In the genomic region with DNA sequence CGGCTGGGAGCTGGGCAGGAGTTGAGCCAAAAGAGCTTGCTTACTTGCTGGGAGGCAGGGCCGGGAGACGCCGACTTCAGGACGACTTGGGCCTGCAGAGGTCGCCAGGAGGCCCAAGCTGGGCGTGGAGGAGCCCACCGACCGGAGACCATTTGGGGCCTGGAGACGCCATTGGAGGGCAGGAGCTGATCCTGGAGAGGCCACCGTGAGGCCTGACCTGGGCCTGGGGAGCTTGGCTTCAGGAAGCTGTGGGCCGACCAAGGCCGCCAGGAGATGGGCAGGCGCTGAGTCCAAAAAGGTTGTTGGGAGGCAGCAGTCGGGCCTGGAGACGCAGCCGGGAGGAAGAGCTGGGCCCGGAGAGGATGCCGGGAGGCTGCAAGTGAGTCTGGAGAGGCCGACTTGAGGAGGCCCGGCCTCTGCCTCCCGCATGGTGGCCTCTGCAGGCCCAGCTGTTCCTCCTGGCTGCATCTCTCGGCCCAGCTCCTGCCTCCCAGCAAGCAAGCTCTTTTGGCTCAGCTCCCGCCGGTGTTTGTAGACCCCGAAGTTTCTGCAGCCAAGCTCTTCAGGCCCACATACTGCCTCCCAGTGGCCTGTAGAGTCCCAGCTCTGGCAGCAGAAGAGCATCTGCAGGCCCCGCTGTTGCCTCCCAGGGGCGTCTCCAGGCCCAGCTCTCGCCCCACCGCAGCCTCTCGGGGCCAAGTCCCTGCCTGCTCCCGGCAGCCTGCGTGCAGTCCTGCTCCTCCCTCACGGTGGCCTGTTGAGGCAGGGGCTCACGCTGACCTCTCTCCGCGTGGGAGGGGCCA, we compare ENCODE assay signal across 7 cellular contexts.
A peak's percentile ranks its signal among the peaks of the same experiment; 100 is the strongest.
DNase-seq lines count a peak whose midpoint lies in the region; ATAC-seq, FAIRE-seq and TF ChIP-seq lines count a peak whose summit lies in the region.
"Not testable (repeated sequence)": the region's sequence is repeated elsewhere in the genome, so short reads cannot be mapped to it uniquely, and the experiment has no call there.

No MANE protein-coding gene starts in this region.

- H3K27ac Mint-ChIP-seq in activated CD8-positive, alpha-beta T cell treated with anti-CD3 and anti-CD28 coated beads, Interleukin-2, amount 10 ng/mL, durations not matched to agents 7 days and 5 days: not testable (repeated sequence)

- H3K27ac ChIP-seq in DOHH2 (ENCODE audit: low read depth, low read length); Panc1 (ENCODE audit: low read length); H1 (ENCODE audit: low read depth, low read length); mesendoderm (ENCODE audit: low read depth, low read length); neuronal stem cell (replicated peaks; ENCODE audit: low read length): not testable (repeated sequence)

- TF ChIP-seq EP300 in H1 (IDR thresholded peaks at IDR 0.05; ENCODE audit: borderline replicate concordance in 1 of 2, low read depth in 2 of 2, low read length in 2 of 2): not testable (repeated sequence)

- not testable (repeated sequence) for H2BK120ac ChIP-seq in H1 (replicated peaks; ENCODE audit: low read depth, low read length); mesendoderm (ENCODE audit: low read depth, low read length); neuronal stem cell (ENCODE audit: low read depth, low read length)

- not testable (repeated sequence) for H2BK20ac ChIP-seq in H1 (ENCODE audit: low read length)

- H4K5ac ChIP-seq in H1 (ENCODE audit: insufficient read length, low read depth, low read length); mesendoderm (ENCODE audit: low read length): not testable (repeated sequence)

- H3K36me3 Mint-ChIP-seq in activated CD8-positive, alpha-beta T cell treated with anti-CD3 and anti-CD28 coated beads, Interleukin-2, amount 10 ng/mL, durations not matched to agents 7 days and 5 days (ENCODE audit: low read depth): not testable (repeated sequence)

- H3K4me2 ChIP-seq in DOHH2 (ENCODE audit: low read length); H1 (ENCODE audit: insufficient read depth in 1 of 2, low read depth in 2 of 2, low read length in 2 of 2); mesendoderm (ENCODE audit: low read length): not testable (repeated sequence)
- H3K4me2 ChIP-seq in neuronal stem cell (ENCODE audit: insufficient read depth, low read length, poor library complexity, severe bottlenecking): peak overlapping the region; percentile 2

- CTCF ChIA-PET in Panc1 (lab: Charles Lee): not testable (repeated sequence)
- CTCF ChIA-PET in activated CD8-positive, alpha-beta T cell treated with anti-CD3 and anti-CD28 coated beads, Interleukin-2, amount 10 ng/mL, durations not matched to agents 7 days and 5 days (lab: Charles Lee): interaction anchor here (1.0 kb wide), 1 partner anchor 102 kb away, joined by 3 read pairs; no protein-coding TSS in a partner anchor
- CTCF ChIA-PET in H1 (lab: Charles Lee; ENCODE audit: partially characterized antibody): interaction anchor here (0.7 to 1.2 kb wide), 5 partner anchors 91 to 440 kb away, joined by 3 read pairs; no protein-coding TSS in a partner anchor

- TF ChIP-seq POLR2A in H1 (IDR thresholded peaks at IDR 0.05; ENCODE audit: control extremely low read depth in 1 of 2, low read depth in 2 of 2, low read length in 2 of 2): not testable (repeated sequence)

- H3K4me1 Mint-ChIP-seq in activated CD8-positive, alpha-beta T cell treated with anti-CD3 and anti-CD28 coated beads, Interleukin-2, amount 10 ng/mL, durations not matched to agents 7 days and 5 days (ENCODE audit: low read depth): not testable (repeated sequence)

- not testable (repeated sequence) for H3K9ac ChIP-seq in H1 (replicated peaks in 1 of 4; ENCODE audit: extremely low read depth in 1 of 4, low read depth in 3 of 4, low read length in 3 of 4); mesendoderm (ENCODE audit: low read length); neuronal stem cell (ENCODE audit: low read depth, low read length, poor library complexity)

- H3K36me3 ChIP-seq in DOHH2 (ENCODE audit: control insufficient read depth, low read length); Panc1 (ENCODE audit: control insufficient read depth, insufficient read depth, low read length); H1 (ENCODE audit: control insufficient read depth in 2 of 4, insufficient read depth in 4 of 4, low read length in 3 of 4); mesendoderm (ENCODE audit: control insufficient read depth, insufficient read depth, low read length); neuronal stem cell (replicated peaks in 1 of 2; ENCODE audit: control insufficient read depth in 2 of 2, insufficient read depth in 2 of 2, low read length in 2 of 2): not testable (repeated sequence)

- DNase-seq in Panc1 (ENCODE audit: low read depth, low spot score); neuronal stem cell (ENCODE audit: low spot score): not testable (repeated sequence)
- DNase-seq in activated CD8-positive, alpha-beta T cell treated with anti-CD3 and anti-CD28 coated beads, Interleukin-2, amount 10 ng/mL, durations not matched to agents 7 days and 5 days: peak; percentile 21
- peak in 1 of 2 experiments; percentile 70 for DNase-seq in H1 (ENCODE audit: low read depth in 1 of 2, low spot score in 2 of 2)
- peak; percentile 56 for DNase-seq in mesendoderm
- peak; percentile 8 for DNase-seq in stimulated activated naive CD8-positive, alpha-beta T cell treated with anti-CD3 and anti-CD28 coated beads, Interleukin-15, Interleukin-2, amounts not matched to agents 100 U/mL and 50 U/mL, for 24 hours

- not testable (repeated sequence) for H3K9me2 ChIP-seq in DOHH2 (replicated peaks; ENCODE audit: control insufficient read depth, low read length)

- H4K20me1 ChIP-seq in DOHH2 (ENCODE audit: control insufficient read depth, insufficient read depth, low read depth, low read length); H1 (replicated peaks in 1 of 2; ENCODE audit: control insufficient read depth in 1 of 2, insufficient read depth in 2 of 2, low read length in 2 of 2): not testable (repeated sequence)

- peak overlapping the region; percentile 25; the same call in 1 of the 2 replicates for H4K8ac ChIP-seq in H1 (ENCODE audit: extremely low read depth, insufficient read depth, low read length)
- H4K8ac ChIP-seq in mesendoderm (ENCODE audit: low read depth, low read length); neuronal stem cell (ENCODE audit: low read depth, low read length): not testable (repeated sequence)

- not testable (repeated sequence) for H3K23me2 ChIP-seq in H1 (ENCODE audit: low read depth, low read length)

- peak in 1 of 2 experiments; percentile 17; a peak in 1 of 4 replicates for TF ChIP-seq RAD21 in H1 (IDR thresholded peaks at IDR 0.05 in 1 of 2, conservative IDR thresholded peaks at IDR 0.05 in 1 of 2; ENCODE audit: low read depth in 2 of 2, low read length in 2 of 2)

- H3K9me3 Mint-ChIP-seq in activated CD8-positive, alpha-beta T cell treated with anti-CD3 and anti-CD28 coated beads, Interleukin-2, amount 10 ng/mL, durations not matched to agents 7 days and 5 days (ENCODE audit: insufficient read depth): not testable (repeated sequence)

- not testable (repeated sequence) for H3K9me3 ChIP-seq in DOHH2 (ENCODE audit: control insufficient read depth, insufficient read depth, low read length); Panc1 (ENCODE audit: control insufficient read depth, insufficient read depth, low read depth, low read length); H1 (ENCODE audit: insufficient read depth in 2 of 2, low read depth in 1 of 2, low read length in 1 of 2); neuronal stem cell (replicated peaks in 1 of 2; ENCODE audit: control insufficient read depth in 2 of 2, insufficient read depth in 1 of 2, low read depth in 1 of 2, low read length in 2 of 2)

- not testable (repeated sequence) for H2BK15ac ChIP-seq in H1 (ENCODE audit: low read length); mesendoderm (replicated peaks; ENCODE audit: low read depth); neuronal stem cell (ENCODE audit: low read length)

- not testable (repeated sequence) for H4K91ac ChIP-seq in H1 (replicated peaks; ENCODE audit: insufficient read length, low read length); neuronal stem cell (ENCODE audit: low read depth, low read length, poor library complexity)

- H2BK5ac ChIP-seq in H1 (ENCODE audit: low read depth, low read length); mesendoderm (ENCODE audit: low read length); neuronal stem cell (ENCODE audit: low read length): not testable (repeated sequence)

- not testable (repeated sequence) for H3K18ac ChIP-seq in H1 (ENCODE audit: extremely low read depth, low read length); mesendoderm (ENCODE audit: low read length)
- H3K18ac ChIP-seq in neuronal stem cell (ENCODE audit: low read length): peak overlapping the region; percentile 74

- H3K27me3 Mint-ChIP-seq in activated CD8-positive, alpha-beta T cell treated with anti-CD3 and anti-CD28 coated beads, Interleukin-2, amount 10 ng/mL, durations not matched to agents 7 days and 5 days (ENCODE audit: low read depth): not testable (repeated sequence)

- not testable (repeated sequence) for H3F3A ChIP-seq in DOHH2 (ENCODE audit: control insufficient read depth, insufficient read depth)

- not testable (repeated sequence) for H2AFZ ChIP-seq in H1 (ENCODE audit: low read length); neuronal stem cell (ENCODE audit: low read length)

- FAIRE-seq in H1 (lab: Jason Lieb, UNC): not testable (repeated sequence)

- H3K27me3 ChIP-seq in DOHH2 (ENCODE audit: control insufficient read depth, low read length); Panc1 (ENCODE audit: control insufficient read depth, insufficient read depth, low read length); H1 (replicated peaks in 1 of 4; ENCODE audit: control insufficient read depth in 3 of 4, extremely low read depth in 1 of 4, insufficient read depth in 3 of 4, low read length in 3 of 4); mesendoderm (ENCODE audit: insufficient read depth, low read length, poor library complexity); neuronal stem cell (ENCODE audit: control insufficient read depth in 3 of 3, insufficient read depth in 3 of 3, low read depth in 1 of 3, low read length in 3 of 3): not testable (repeated sequence)

- not testable (repeated sequence) for H3K56ac ChIP-seq in H1 (replicated peaks; ENCODE audit: insufficient read length, low read depth, low read length); mesendoderm (ENCODE audit: low read length)

- H3K79me1 ChIP-seq in H1 (ENCODE audit: low read depth, low read length); mesendoderm (ENCODE audit: low read length); neuronal stem cell (ENCODE audit: low read depth, low read length): not testable (repeated sequence)

- in situ Hi-C loops in Panc1 (cut with HindIII; ENCODE audit: low pct_unique_long_range_greater_than_20kb, low sequenced_read_pairs): not testable (repeated sequence)

- POLR2A ChIA-PET in Panc1 (lab: Charles Lee); activated CD8-positive, alpha-beta T cell treated with anti-CD3 and anti-CD28 coated beads, Interleukin-2, amount 10 ng/mL, durations not matched to agents 7 days and 5 days (lab: Charles Lee); H1 (lab: Charles Lee; ENCODE audit: partially characterized antibody): not testable (repeated sequence)

- not testable (repeated sequence) for H2BK12ac ChIP-seq in H1 (ENCODE audit: low read depth, low read length); neuronal stem cell (ENCODE audit: low read length)

- H3K23ac ChIP-seq in H1 (ENCODE audit: insufficient read length); mesendoderm (ENCODE audit: low read length): not testable (repeated sequence)
- peak overlapping the region; percentile 96 for H3K23ac ChIP-seq in neuronal stem cell (ENCODE audit: low read depth, low read length, poor library complexity)

- 91% methylated on average over 37 of the region's 37 CpGs; no CpG with 5 or more reads in 1 of the 2 experiments for WGBS in H1 (ENCODE audit: extremely low coverage in 1 of 2, insufficient coverage in 1 of 2, insufficient read length in 1 of 2, insufficient replicate concordance in 2 of 2, low coverage in 1 of 2, low lambda C conversion rate in 2 of 2, missing lambda C conversion rate in 1 of 2), 2 experiments
- no CpG with 5 or more reads among the region's 37 CpGs for WGBS in mesendoderm (ENCODE audit: extremely low coverage, insufficient coverage, low lambda C conversion rate)
- WGBS in neuronal stem cell (ENCODE audit: extremely low coverage in 2 of 2, insufficient read length in 2 of 2, insufficient replicate concordance in 1 of 2), 2 donors: no CpG with 5 or more reads among the region's 37 CpGs

- intact Hi-C loops in Panc1 (cut with micrococcal nuclease; ENCODE audit: unreplicated experiment): not testable (repeated sequence)

- H2AK5ac ChIP-seq in H1 (ENCODE audit: low read depth, low read length); mesendoderm (ENCODE audit: low read length): not testable (repeated sequence)
- peak overlapping the region; percentile 37 for H2AK5ac ChIP-seq in neuronal stem cell (ENCODE audit: low read depth, low read length)

- not testable (repeated sequence) for H3K4me1 ChIP-seq in DOHH2 (ENCODE audit: control insufficient read depth, low read length); Panc1 (ENCODE audit: control insufficient read depth, insufficient read depth, low read length); H1 (replicated peaks in 1 of 4; ENCODE audit: control insufficient read depth in 3 of 4, insufficient read depth in 4 of 4, low read length in 3 of 4); mesendoderm (ENCODE audit: control insufficient read depth, low read depth, low read length); neuronal stem cell (ENCODE audit: control insufficient read depth in 2 of 2, insufficient read depth in 1 of 2, low read depth in 1 of 2, low read length in 2 of 2)

- H3K4me3 ChIP-seq in DOHH2 (ENCODE audit: low read length); Panc1 (ENCODE audit: low read depth in 2 of 2, low read length in 2 of 2); H1 (ENCODE audit: extremely low read depth in 1 of 4, insufficient read depth in 2 of 4, low read depth in 3 of 4, low read length in 4 of 4); mesendoderm (ENCODE audit: low read length); neuronal stem cell (ENCODE audit: low read length in 2 of 2): not testable (repeated sequence)

- not testable (repeated sequence) for ATAC-seq in Panc1; activated CD8-positive, alpha-beta T cell treated with anti-CD3 and anti-CD28 coated beads, Interleukin-2, amount 10 ng/mL, durations not matched to agents 7 days and 5 days; stimulated activated naive CD8-positive, alpha-beta T cell treated with anti-CD3 and anti-CD28 coated beads, Interleukin-15, Interleukin-2, amounts not matched to agents 100 U/mL and 50 U/mL, for 24 hours

- H3K79me2 ChIP-seq in DOHH2 (ENCODE audit: control insufficient read depth, low read length); H1 (ENCODE audit: control insufficient read depth in 1 of 2, insufficient read depth in 2 of 2, low read length in 2 of 2); mesendoderm (ENCODE audit: control insufficient read depth, insufficient read depth, low read length): not testable (repeated sequence)

- BruUV-seq in Panc1 (replicated peaks; lab: Mats Ljungman, UMichigan): not testable (repeated sequence)

- H3K4ac ChIP-seq in H1 (replicated peaks; ENCODE audit: insufficient read length, low read depth, low read length); mesendoderm (ENCODE audit: low read depth, low read length); neuronal stem cell (ENCODE audit: low read length): not testable (repeated sequence)

- H3K4me3 Mint-ChIP-seq in activated CD8-positive, alpha-beta T cell treated with anti-CD3 and anti-CD28 coated beads, Interleukin-2, amount 10 ng/mL, durations not matched to agents 7 days and 5 days: not testable (repeated sequence)

- TF ChIP-seq CTCF in DOHH2 (IDR thresholded peaks at IDR 0.05; ENCODE audit: low read depth, low read length, poor library complexity, severe bottlenecking) (peak; percentile 14), Panc1 (IDR thresholded peaks at IDR 0.05) (0 out of 2 replicates have a peak, but pooled peaks have one; percentile 5), H1 (IDR thresholded peaks at IDR 0.05; ENCODE audit: control extremely low read depth in 1 of 3, insufficient read depth in 1 of 3, low read depth in 1 of 3, low read length in 3 of 3) (peak in 2 of 3 experiments; percentile 33 to 34; a peak in 2 of 4 replicates)

- H3K14ac ChIP-seq in H1 (ENCODE audit: insufficient read length): not testable (repeated sequence)
- H3K14ac ChIP-seq in neuronal stem cell (ENCODE audit: low read length): peak overlapping the region; percentile 96
